ENCODE assay signal across 1 cellular context in the genomic region with DNA sequence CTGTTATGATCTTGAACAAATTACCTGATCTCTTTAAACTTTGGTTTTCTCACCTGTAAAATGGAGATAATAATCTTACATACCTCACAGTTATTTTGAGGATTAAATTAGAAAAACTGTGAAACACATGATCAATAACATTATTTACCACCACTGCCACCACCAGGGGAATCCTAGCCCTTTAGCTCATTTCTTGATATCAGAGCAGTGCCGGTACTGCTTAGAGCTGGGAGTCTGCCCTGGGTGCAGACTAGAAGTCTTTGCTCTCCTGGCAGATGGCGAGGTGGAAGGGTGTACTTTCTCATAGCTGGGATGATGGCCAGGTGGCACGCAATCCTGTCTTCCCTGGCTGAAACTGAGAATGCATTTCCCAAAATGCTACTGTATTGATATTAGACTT.
TF ChIP-seq lines count a peak whose summit lies in the region.

No MANE protein-coding gene starts in this region.

TF ChIP-seq in H1, 55 proteins besides CTCF, POLR2A, EP300 and RAD21 (continued from another document):
- no peak for TF ChIP-seq SIRT6 (IDR thresholded peaks at IDR 0.05; ENCODE audit: low read length)
- no peak for TF ChIP-seq NANOG (IDR thresholded peaks at IDR 0.05; ENCODE audit: insufficient read depth, low read depth, low read length, poor library complexity, severe bottlenecking)
